In the genomic region with DNA sequence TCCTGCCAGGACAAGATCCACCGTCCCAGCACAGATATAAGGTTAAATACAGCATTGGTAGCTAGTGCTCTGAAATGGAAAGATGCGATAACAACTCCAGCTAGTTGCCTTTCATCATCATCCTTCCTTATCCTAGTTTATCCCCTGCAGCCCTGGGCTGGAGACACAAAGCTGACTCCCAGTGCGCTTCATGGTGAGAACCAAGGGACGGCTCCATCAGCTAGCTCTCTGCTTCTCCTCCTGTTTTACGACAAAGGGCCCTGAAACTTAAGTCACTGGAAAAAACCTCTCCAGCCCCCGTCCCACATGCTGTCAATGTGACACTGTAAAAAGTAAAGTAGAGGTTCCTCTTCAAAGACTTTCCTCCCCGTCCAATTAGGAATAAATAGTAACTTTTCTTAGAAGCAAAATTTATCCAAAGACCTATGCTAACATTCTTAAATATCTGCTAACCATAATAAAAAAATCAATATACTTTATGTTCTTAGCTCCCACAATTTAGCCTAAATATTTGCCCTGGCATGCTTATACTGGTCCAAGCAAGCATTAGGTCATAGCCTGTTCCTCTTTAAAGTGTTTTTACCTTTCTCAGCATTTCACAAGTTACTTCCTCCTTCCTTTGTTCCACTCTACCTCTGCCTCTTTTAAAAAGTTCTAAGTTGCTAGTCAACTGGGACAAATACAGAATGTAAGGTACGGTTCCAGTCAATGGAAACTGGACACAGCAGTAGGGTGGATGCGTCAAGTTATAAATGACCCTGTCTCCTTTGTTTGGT, we compare ENCODE assay signal across 19 cellular contexts. TPM values are rescaled to one million over a fixed set of nuclear protein-coding genes. Genes with fewer than 3 reads are reported as not detected.
DNase-seq lines count a peak whose midpoint lies in the region; ATAC-seq and TF ChIP-seq lines count a peak whose summit lies in the region.
"Had no signal": no experiment of that assay in that cellular context is flagged by ENCODE, and none has a peak within 500 bp of the region (broad histone marks: within the 10 kb centered on the region; RNA-seq: fewer than 3 reads in every experiment).

No MANE protein-coding gene starts in this region.

- H3K27me3 ChIP-seq in cardiac muscle cell = no peaks in the 10 kb centered on the region
- H3K27me3 ChIP-seq in heart left ventricle = no peaks in the 10 kb centered on the region
- no peaks in the 10 kb centered on the region for H3K27me3 ChIP-seq in iPS-20b (ENCODE audit: insufficient read depth, low read length)
- H3K27me3 ChIP-seq: BLaER1, body of pancreas, uterus had no signal

- H3K27me3 Mint-ChIP-seq in type B pancreatic cell = no peaks in the 10 kb centered on the region

- peaks cover 32% of the 10 kb centered on the region for H3K4me1 Mint-ChIP-seq in type B pancreatic cell (ENCODE audit: unreplicated experiment)

- H3K4me3 ChIP-seq in cardiac muscle cell (no peak overlapping the region), heart left ventricle (no peak overlapping the region), iPS-20b (ENCODE audit: low read length) (no peak overlapping the region)
- H3K4me3 ChIP-seq: BLaER1, body of pancreas, K562, uterus had no signal

- H3K9me3 Mint-ChIP-seq in type B pancreatic cell = no peaks in the 10 kb centered on the region
- H3K9me3 Mint-ChIP-seq: activated naive CD8-positive, alpha-beta T cell treated with anti-CD3 and anti-CD28 coated beads for 36 hours; T-helper 1 cell treated with Interleukin-12 subunit alpha and Interleukin-12 subunit beta and Interleukin-4 antibody, amounts not matched to agents 30 μg/mL and 1 μg/mL, for 36 hours had no signal

- intact Hi-C loops in heart left ventricle (cut with DNase I) = no loop called here

- H3K9me3 ChIP-seq in cardiac muscle cell (ENCODE audit: low read depth) (no peaks in the 10 kb centered on the region), heart left ventricle (no peaks in the 10 kb centered on the region), iPS-20b (ENCODE audit: insufficient read depth, low read depth, low read length) (no peaks in the 10 kb centered on the region)
- H3K9me3 ChIP-seq: BLaER1, body of pancreas, Caco-2, uterus had no signal

- no peak for DNase-seq in cardiac muscle cell (ENCODE audit: low read depth in 1 of 2, low spot score in 1 of 2)
- DNase-seq in heart left ventricle = no peak
- peak; percentile 26 for DNase-seq in amniotic epithelial cell (ENCODE audit: low read depth)
- no peak for DNase-seq in type B pancreatic cell (ENCODE audit: extremely low spot score, unreplicated experiment)
- no peak for DNase-seq in NCI-H2107 treated with DMSO at 0.1 percent for 48 hours (lab: John Stamatoyannopoulos, UW; ENCODE audit: unreplicated experiment)
- no peak for DNase-seq in 8988T
- DNase-seq: activated CD4-positive, alpha-beta T cell treated with anti-CD3 and anti-CD28 coated beads, Interleukin-2, amount 50 U/mL, for 1 hour; activated naive CD8-positive, alpha-beta T cell treated with anti-CD3 and anti-CD28 coated beads for 36 hours; body of pancreas; Caco-2; NCI-H187; SHP77 treated with DMSO at 0.1 percent for 48 hours; stimulated activated CD4-positive, alpha-beta T cell treated with anti-CD3 and anti-CD28 coated beads, Interleukin-1b, Interleukin-23, amount 100 ng/mL, for 48 hours; uterus had no signal

- no peak for ATAC-seq in heart left ventricle
- no peak for ATAC-seq in GM19328 (IDR thresholded peaks at IDR 0.05; ENCODE audit: unreplicated experiment)
- ATAC-seq: body of pancreas, K562 had no signal

- WGBS in heart left ventricle, 4 donors = 75 to 84% (median 77%) methylated on average over 9 of the region's 9 CpGs

- H3K4me1 ChIP-seq in cardiac muscle cell (ENCODE audit: low read depth) = peaks cover 32% of the 10 kb centered on the region
- H3K4me1 ChIP-seq in heart left ventricle = peaks cover 0 to 11% (median 0%) of the 10 kb centered on the region in 12 donors
- H3K4me1 ChIP-seq in iPS-20b (ENCODE audit: insufficient read depth, low read length) = peaks cover 29% of the 10 kb centered on the region
- H3K4me1 ChIP-seq: BLaER1, uterus had no signal

- H3K36me3 ChIP-seq in cardiac muscle cell = no peaks in the 10 kb centered on the region
- H3K36me3 ChIP-seq in heart left ventricle = no peaks in the 10 kb centered on the region
- no peaks in the 10 kb centered on the region for H3K36me3 ChIP-seq in iPS-20b (ENCODE audit: insufficient read depth, low read depth, low read length)
- H3K36me3 ChIP-seq: BLaER1, uterus had no signal

- TF ChIP-seq CTCF in cardiac muscle cell (IDR thresholded peaks at IDR 0.05; ENCODE audit: low read depth, low read length) (no peak), heart left ventricle (IDR thresholded peaks at IDR 0.05) (no peak), type B pancreatic cell (conservative IDR thresholded peaks at IDR 0.05) (no peak)

- peak overlapping the region; percentile 69 for H3K27ac ChIP-seq in cardiac muscle cell
- no peak overlapping the region for H3K27ac ChIP-seq in heart left ventricle
- H3K27ac ChIP-seq in iPS-20b (ENCODE audit: low read length) = no peak overlapping the region
- H3K27ac ChIP-seq: BLaER1, uterus had no signal

- no peaks in the 10 kb centered on the region for H3K36me3 Mint-ChIP-seq in type B pancreatic cell
- H3K36me3 Mint-ChIP-seq: activated naive CD8-positive, alpha-beta T cell treated with anti-CD3 and anti-CD28 coated beads for 36 hours had no signal

- TF ChIP-seq POLR2A in heart left ventricle (IDR thresholded peaks at IDR 0.05) = no peak

- H3K4me3 Mint-ChIP-seq in type B pancreatic cell = no peak overlapping the region
- H3K4me3 Mint-ChIP-seq: activated naive CD8-positive, alpha-beta T cell treated with anti-CD3 and anti-CD28 coated beads for 36 hours; T-helper 1 cell treated with Interleukin-12 subunit alpha and Interleukin-12 subunit beta and Interleukin-4 antibody, amounts not matched to agents 30 μg/mL and 1 μg/mL, for 36 hours had no signal

- peak overlapping the region; percentile 11; the same call in 1 of the 2 replicates for H3K9ac ChIP-seq in iPS-20b (ENCODE audit: low read depth, low read length)
- H3K9ac ChIP-seq: BLaER1 had no signal

- H3K27ac Mint-ChIP-seq in type B pancreatic cell = peak overlapping the region; percentile 76
- H3K27ac Mint-ChIP-seq: activated naive CD8-positive, alpha-beta T cell treated with anti-CD3 and anti-CD28 coated beads for 36 hours; T-helper 1 cell treated with Interleukin-12 subunit alpha and Interleukin-12 subunit beta and Interleukin-4 antibody, amounts not matched to agents 30 μg/mL and 1 μg/mL, for 36 hours had no signal

RNA-seq across cellular contexts. Expression of a gene that starts 37.6 kb away (rescaled TPM):
- total RNA-seq in cardiac muscle cell (41.6 and 48.5 TPM in 2 replicates), heart left ventricle (10 to 100 TPM; 18.8 to 37.0 (median 26.9) TPM), type B pancreatic cell (ENCODE audit: low replicate concordance) (24.8 and 25.5 TPM in 2 replicates)
- polyA plus RNA-seq in cardiac muscle cell (49.4 and 55.4 TPM in 2 replicates), heart left ventricle (10 to 100 TPM in 1 of 2 donors, 1 to 10 TPM in 1; 5.1 to 11.7 TPM)
